Comparison of ENCODE assay signal across 9 cellular contexts in the genomic region with DNA sequence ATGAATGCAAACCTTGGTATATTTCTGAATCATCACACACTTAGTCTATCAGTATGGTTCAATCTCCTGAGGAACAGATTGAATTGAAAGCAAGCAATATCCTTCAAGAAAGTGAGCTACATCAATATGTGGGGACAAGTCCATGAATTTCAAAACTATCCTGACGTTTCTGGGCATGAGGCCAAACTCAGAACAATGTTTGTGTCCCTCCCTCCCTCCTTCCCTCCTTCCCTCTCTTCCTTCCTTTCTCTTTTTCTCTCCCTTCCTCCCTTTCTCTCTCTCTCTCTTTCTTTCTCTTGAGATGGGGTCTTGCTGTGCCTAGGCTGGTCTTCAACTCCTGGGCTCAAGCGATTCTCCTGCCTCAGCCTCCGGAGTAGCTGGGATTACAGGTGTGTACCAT. TPM values are rescaled to one million over a fixed set of nuclear protein-coding genes. Genes with fewer than 3 reads are reported as not detected.
A peak's percentile ranks its signal among the peaks of the same experiment; 100 is the strongest.
DNase-seq lines count a peak whose midpoint lies in the region; ATAC-seq, FAIRE-seq and TF ChIP-seq lines count a peak whose summit lies in the region.
"Had no signal": no experiment of that assay in that cellular context is flagged by ENCODE, and none has a peak within 500 bp of the region (broad histone marks: within the 10 kb centered on the region; RNA-seq: fewer than 3 reads in every experiment).

No MANE protein-coding gene starts in this region.

- H3K9ac ChIP-seq in HUES64 (ENCODE audit: low read depth, low read length) (peak overlapping the region; percentile 36; the same call in 1 of the 2 replicates), HepG2 (ENCODE audit: insufficient read depth, low read depth, low read length) (no peak overlapping the region)

- peak in 1 of 2 experiments; percentile 54; a peak in 2 of 4 replicates for TF ChIP-seq POLR2A in HepG2 (IDR thresholded peaks at IDR 0.05; ENCODE audit: insufficient read depth in 1 of 2, low read depth in 2 of 2, low read length in 2 of 2)

- H3K79me2 ChIP-seq in DOHH2 (ENCODE audit: control insufficient read depth, low read length): peaks cover 31% of the 10 kb centered on the region
- H3K79me2 ChIP-seq in HepG2 (ENCODE audit: insufficient read depth, low read length): peaks cover 6% of the 10 kb centered on the region

- peaks cover 56% of the 10 kb centered on the region for H3F3A ChIP-seq in DOHH2 (ENCODE audit: control insufficient read depth, insufficient read depth)

- no peak for TF ChIP-seq EP300 in HepG2 (IDR thresholded peaks at IDR 0.05; ENCODE audit: low read depth in 2 of 2, low read length in 2 of 2)
- no peak for TF ChIP-seq EP300 in HepG2 (CRISPR knock-in tag; IDR thresholded peaks at IDR 0.05; ENCODE audit: borderline replicate concordance)

- 77% methylated on average over 3 of the region's 3 CpGs for WGBS in HUES64
- 73% methylated on average over 3 of the region's 3 CpGs for WGBS in HepG2 (ENCODE audit: low lambda C conversion rate)

- no peaks in the 10 kb centered on the region for H3K9me2 ChIP-seq in DOHH2 (replicated peaks; ENCODE audit: control insufficient read depth, low read length)

- FAIRE-seq in HepG2 (lab: Jason Lieb, UNC): no peak

- H3K4me1 ChIP-seq in DOHH2 (ENCODE audit: control insufficient read depth, low read length): peaks cover 71% of the 10 kb centered on the region
- H3K4me1 ChIP-seq in HUES64 (ENCODE audit: insufficient read depth, low read length): peaks cover 25% of the 10 kb centered on the region
- H3K4me1 ChIP-seq in HepG2 (ENCODE audit: insufficient read depth, low read length): peaks cover 22% of the 10 kb centered on the region

- peaks cover 24% of the 10 kb centered on the region for H3K36me3 ChIP-seq in DOHH2 (ENCODE audit: control insufficient read depth, low read length)
- peaks cover 24% of the 10 kb centered on the region for H3K36me3 ChIP-seq in HUES64 (ENCODE audit: insufficient read depth, low read length)
- H3K36me3 ChIP-seq in HepG2 (replicated peaks in 1 of 2; ENCODE audit: control insufficient read depth in 1 of 2, insufficient read depth in 2 of 2, low read length in 2 of 2): peaks cover 0 to 4% of the 10 kb centered on the region in 2 experiments; a peak in 1 of 5 replicates

- TF ChIP-seq RAD21 in HepG2 (CRISPR knock-in tag; IDR thresholded peaks at IDR 0.05): no peak

- H3K27me3 ChIP-seq in DOHH2 (ENCODE audit: control insufficient read depth, low read length) (no peaks in the 10 kb centered on the region), HUES64 (ENCODE audit: insufficient read depth, low read length) (no peaks in the 10 kb centered on the region), HepG2 (ENCODE audit: control insufficient read depth in 1 of 2, insufficient read depth in 2 of 2, low read length in 2 of 2) (no peaks in the 10 kb centered on the region)

- intact Hi-C loops in HepG2 (cut with micrococcal nuclease; ENCODE audit: unreplicated experiment): loop anchor here (10.0 kb wide), 1 partner anchor 194 kb away; no protein-coding TSS in a partner anchor

- H4K20me1 ChIP-seq in DOHH2 (ENCODE audit: control insufficient read depth, insufficient read depth, low read depth, low read length): peaks cover 3% of the 10 kb centered on the region; the same call in 1 of the 2 replicates
- H4K20me1 ChIP-seq in HepG2 (ENCODE audit: insufficient read depth, low read length): peaks cover 18% of the 10 kb centered on the region

- CTCF ChIA-PET in HepG2 (lab: Yijun Ruan, JAX; ENCODE audit: low intra/inter-chr PET ratio, low total read pairs): no interaction called here

- TF ChIP-seq CTCF in DOHH2 (IDR thresholded peaks at IDR 0.05; ENCODE audit: low read depth, low read length, poor library complexity, severe bottlenecking) (no peak), HepG2 (CRISPR knock-in tag; IDR thresholded peaks at IDR 0.05) (no peak)

- peak overlapping the region; percentile 47 for H3K4me3 Mint-ChIP-seq in activated naive CD8-positive, alpha-beta T cell treated with anti-CD3 and anti-CD28 coated beads for 36 hours

- H3K4me3 ChIP-seq in DOHH2 (ENCODE audit: low read length): no peak overlapping the region; the same call in 1 of the 2 replicates
- no peak overlapping the region for H3K4me3 ChIP-seq in HUES64 (ENCODE audit: low read length)
- H3K4me3 ChIP-seq in HepG2 (replicated peaks in 1 of 3; ENCODE audit: insufficient read depth in 1 of 3, low read depth in 2 of 3, low read length in 3 of 3): no peak overlapping the region

- BruUV-seq in HepG2 (replicated peaks; lab: Mats Ljungman, UMichigan): no TSS peak

- POLR2A ChIA-PET in HepG2 (lab: Yijun Ruan, JAX): interaction anchor here (1.4 to 2.0 kb wide), 3 partner anchors 8 to 27 kb away, joined by 4 to 26 read pairs (median 4); no protein-coding TSS in a partner anchor

- H3K9me3 ChIP-seq in DOHH2 (ENCODE audit: control insufficient read depth, insufficient read depth, low read length) (no peaks in the 10 kb centered on the region), HUES64 (ENCODE audit: insufficient read depth, low read depth, low read length) (no peaks in the 10 kb centered on the region), HepG2 (ENCODE audit: low read length) (no peaks in the 10 kb centered on the region)

- H3K27ac ChIP-seq in DOHH2 (ENCODE audit: low read depth, low read length) (peak overlapping the region; percentile 68), HUES64 (ENCODE audit: low read depth, low read length) (peak overlapping the region; percentile 84; the same call in 1 of the 2 replicates), HepG2 (ENCODE audit: extremely low read length, insufficient read depth, low read length) (no peak overlapping the region)

- no peaks in the 10 kb centered on the region for H3K27me3 Mint-ChIP-seq in activated naive CD8-positive, alpha-beta T cell treated with anti-CD3 and anti-CD28 coated beads for 36 hours

- in situ Hi-C loops in HepG2 (cut with HindIII; ENCODE audit: extremely low pct_ligation_motif_present, low pct_unique_long_range_greater_than_20kb): no loop called here

- DNase-seq in activated naive CD8-positive, alpha-beta T cell treated with anti-CD3 and anti-CD28 coated beads for 36 hours: no peak
- DNase-seq in HepG2 (ENCODE audit: low spot score): no peak
- no peak for DNase-seq in activated effector memory CD4-positive, alpha-beta T cell treated with Interleukin-2 at 50 U/mL for 16 hours
- no peak for DNase-seq in NCI-H1092 treated with DMSO at 0.1 percent for 48 hours (lab: John Stamatoyannopoulos, UW)
- DNase-seq: NCI-H1694 had no signal

- ATAC-seq in HepG2: peak; percentile 2
- no peak for ATAC-seq in HG03045 (IDR thresholded peaks at IDR 0.05; ENCODE audit: unreplicated experiment)
- no peak for ATAC-seq in GM19035 (IDR thresholded peaks at IDR 0.05; ENCODE audit: unreplicated experiment)

- peak overlapping the region; percentile 98 for H3K27ac Mint-ChIP-seq in activated naive CD8-positive, alpha-beta T cell treated with anti-CD3 and anti-CD28 coated beads for 36 hours

- H3K4me2 ChIP-seq in DOHH2 (ENCODE audit: low read length) (peak overlapping the region; percentile 49), HepG2 (ENCODE audit: low read depth, low read length) (no peak overlapping the region)

- H2AFZ ChIP-seq in HepG2 (ENCODE audit: low read length): no peak overlapping the region

- peaks cover 38% of the 10 kb centered on the region for H3K36me3 Mint-ChIP-seq in activated naive CD8-positive, alpha-beta T cell treated with anti-CD3 and anti-CD28 coated beads for 36 hours

- no peaks in the 10 kb centered on the region for H3K9me3 Mint-ChIP-seq in activated naive CD8-positive, alpha-beta T cell treated with anti-CD3 and anti-CD28 coated beads for 36 hours

- H3K4me1 Mint-ChIP-seq in activated naive CD8-positive, alpha-beta T cell treated with anti-CD3 and anti-CD28 coated beads for 36 hours: peaks cover 59% of the 10 kb centered on the region

TF ChIP-seq in HepG2, 621 proteins besides CTCF, POLR2A, EP300 and RAD21 (continues in another document):
- TF ChIP-seq RARG (CRISPR knock-in tag; IDR thresholded peaks at IDR 0.05; ENCODE audit: low read depth): no peak

RNA-seq across cellular contexts. Expression of a gene that starts 27.9 kb away (rescaled TPM):
- 168 TPM for polyA plus RNA-seq in HUES64 (2013, experiment 1 of 2)
- 140 TPM for polyA plus RNA-seq in HUES64 (2013, experiment 2 of 2)
- 100 to 1,000 TPM; 271 to 278 TPM for total RNA-seq in activated naive CD8-positive, alpha-beta T cell treated with anti-CD3 and anti-CD28 coated beads for 36 hours
- total RNA-seq in HepG2 (2016; rRNA removed; fragmentation: Illumina TruSeq; extraction: Trizol): 112 and 183 TPM in 2 replicates
- 11.4 and 13.0 TPM in 2 replicates for total RNA-seq in HepG2 (2016; cell fraction: cytosol; rRNA removed; fragmentation: Illumina TruSeq; extraction: Trizol; ENCODE audit: low read depth)
- 101 and 177 TPM in 2 replicates for total RNA-seq in HepG2 (2016; cell fraction: insoluble cytoplasmic fraction; rRNA removed; fragmentation: Illumina TruSeq; extraction: Trizol)
- 28.5 and 32.6 TPM in 2 replicates for total RNA-seq in HepG2 (2016; cell fraction: membrane; rRNA removed; fragmentation: Illumina TruSeq; extraction: Trizol)
- 112 TPM in 2 replicates for total RNA-seq in HepG2 (2016; cell fraction: nucleus; rRNA removed; fragmentation: Illumina TruSeq; extraction: Trizol)
- polyA plus RNA-seq in HepG2 (2011; rRNA removed): 6.8 and 8.1 TPM in 2 replicates
- polyA plus RNA-seq in HepG2 (2011; cell fraction: cytosol; rRNA removed): 3.2 and 5.2 TPM in 2 replicates
- 6.9 and 7.9 TPM in 2 replicates for polyA plus RNA-seq in HepG2 (2011; cell fraction: nucleus; rRNA removed)
- polyA plus RNA-seq in HepG2 (2012): 41.5 and 63.8 TPM in 2 replicates
- 5.1 and 5.8 TPM in 2 replicates for polyA plus RNA-seq in HepG2 (2016; cell fraction: cytosol; fragmentation: Illumina TruSeq; extraction: Trizol; ENCODE audit: low read depth)
- polyA plus RNA-seq in HepG2 (2016; cell fraction: insoluble cytoplasmic fraction; fragmentation: Illumina TruSeq; extraction: Trizol; ENCODE audit: low read depth): 185 and 186 TPM in 2 replicates
- polyA plus RNA-seq in HepG2 (2016; cell fraction: membrane; fragmentation: Illumina TruSeq; extraction: Trizol; ENCODE audit: low read depth): 12.7 and 15.0 TPM in 2 replicates
- 74.1 and 83.2 TPM in 2 replicates for polyA plus RNA-seq in HepG2 (2016; cell fraction: nucleus; fragmentation: Illumina TruSeq; extraction: Trizol; ENCODE audit: insufficient read depth, low read depth)
- 7.5 and 23.4 TPM in 2 replicates for polyA minus RNA-seq in HepG2 (2011; rRNA and poly(A)+ RNA removed; ENCODE audit: low replicate concordance)
- polyA minus RNA-seq in HepG2 (2011; cell fraction: cytosol; rRNA and poly(A)+ RNA removed): 13.1 and 17.5 TPM in 2 replicates
- polyA minus RNA-seq in HepG2 (2011; cell fraction: nucleus; rRNA and poly(A)+ RNA removed): 70.1 and 89.5 TPM in 2 replicates
